In the genomic region with DNA sequence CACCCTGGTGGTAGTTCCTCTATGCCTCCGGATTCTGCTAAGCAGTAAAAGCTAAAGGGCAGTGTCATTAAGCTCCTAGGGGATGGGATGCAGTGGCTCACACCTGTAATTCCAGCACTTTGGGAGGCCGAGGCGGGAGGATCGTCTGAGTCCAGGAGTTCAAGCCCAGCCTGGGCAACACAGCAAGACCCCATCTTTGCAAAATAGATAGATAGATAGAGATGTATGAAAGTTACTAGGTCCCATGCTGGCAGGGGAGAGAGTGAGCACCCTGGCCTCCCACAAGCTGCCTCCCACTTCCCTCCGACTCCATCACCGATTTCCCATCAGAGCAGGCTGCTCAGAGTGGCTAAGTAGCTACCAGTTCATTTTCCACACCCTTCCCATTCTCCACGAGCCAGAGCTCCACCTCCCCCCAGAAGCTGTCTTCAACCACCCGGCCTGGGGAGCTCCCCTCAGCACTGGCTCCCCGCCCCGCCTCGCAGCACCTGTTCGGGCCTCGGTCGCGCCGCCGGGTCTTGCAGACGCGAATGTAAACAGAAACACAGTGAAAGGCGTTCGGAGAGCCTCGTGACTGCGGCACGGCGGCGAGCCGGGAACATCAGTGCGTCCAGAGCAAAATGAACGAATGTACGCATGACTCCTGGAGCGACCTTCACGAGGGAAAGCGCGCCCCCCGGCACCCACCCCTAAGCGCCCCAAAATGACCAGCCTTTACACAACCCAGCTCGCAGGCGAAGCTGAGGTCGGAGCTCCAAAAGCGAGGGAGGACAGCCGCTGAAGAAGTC, we compare ENCODE assay signal across 8 cellular contexts. TPM values are rescaled to one million over a fixed set of nuclear protein-coding genes. Genes with fewer than 3 reads are reported as not detected.
DNase-seq lines count a peak whose midpoint lies in the region; ATAC-seq and TF ChIP-seq lines count a peak whose summit lies in the region.

No MANE protein-coding gene starts in this region.

- H3K79me2 ChIP-seq in smooth muscle cell (ENCODE audit: low read depth): peaks cover 34% of the 10 kb centered on the region

- TF ChIP-seq CTCF in AG04450 (IDR thresholded peaks at IDR 0.05; ENCODE audit: low read depth, low read length): no peak
- TF ChIP-seq CTCF in smooth muscle cell (IDR thresholded peaks at IDR 0.05; ENCODE audit: borderline replicate concordance, insufficient read depth, poor library complexity, severe bottlenecking): no peak

- H3K36me3 Mint-ChIP-seq in activated naive CD8-positive, alpha-beta T cell treated with anti-CD3 and anti-CD28 coated beads for 36 hours: no peaks in the 10 kb centered on the region

- no peaks in the 10 kb centered on the region for H3F3A ChIP-seq in smooth muscle cell (ENCODE audit: low read depth)

- no peak overlapping the region for H3K9ac ChIP-seq in smooth muscle cell (ENCODE audit: low read depth)

- no peaks in the 10 kb centered on the region for H3K27me3 Mint-ChIP-seq in activated naive CD8-positive, alpha-beta T cell treated with anti-CD3 and anti-CD28 coated beads for 36 hours

- H3K36me3 ChIP-seq in iPS DF 6.9 (ENCODE audit: control insufficient read depth, insufficient read depth, low read length) (no peaks in the 10 kb centered on the region), smooth muscle cell (ENCODE audit: low read depth) (no peaks in the 10 kb centered on the region)

- H3K9me3 ChIP-seq in AG04450 (ENCODE audit: control insufficient read depth, insufficient read depth, low read length) (no peaks in the 10 kb centered on the region), iPS DF 6.9 (ENCODE audit: control insufficient read depth, insufficient read depth, low read length) (no peaks in the 10 kb centered on the region), smooth muscle cell (replicated peaks; ENCODE audit: low read depth) (no peaks in the 10 kb centered on the region)

- H3K4me3 Mint-ChIP-seq in activated naive CD8-positive, alpha-beta T cell treated with anti-CD3 and anti-CD28 coated beads for 36 hours: peak overlapping the region; percentile 93

- peaks cover 52% of the 10 kb centered on the region for H3K4me1 Mint-ChIP-seq in activated naive CD8-positive, alpha-beta T cell treated with anti-CD3 and anti-CD28 coated beads for 36 hours

- H3K4me2 ChIP-seq in smooth muscle cell: peak overlapping the region; percentile 94

- WGBS in iPS DF 6.9 (ENCODE audit: insufficient coverage, insufficient read length): no CpG with 5 or more reads among the region's 41 CpGs
- 12% methylated on average over 40 of the region's 41 CpGs for WGBS in smooth muscle cell (ENCODE audit: low lambda C conversion rate)

- peak overlapping the region; percentile 20 for H2AFZ ChIP-seq in smooth muscle cell (ENCODE audit: low read depth)

- no peak overlapping the region for H3K27ac ChIP-seq in AG04450 (ENCODE audit: low read depth, low read length)
- no peak overlapping the region for H3K27ac ChIP-seq in iPS DF 6.9 (ENCODE audit: low read length)
- H3K27ac ChIP-seq in smooth muscle cell (ENCODE audit: low read depth): no peak overlapping the region

- H3K27ac Mint-ChIP-seq in activated naive CD8-positive, alpha-beta T cell treated with anti-CD3 and anti-CD28 coated beads for 36 hours: peak overlapping the region; percentile 85

- no peaks in the 10 kb centered on the region for H3K27me3 ChIP-seq in AG04450 (ENCODE audit: control insufficient read depth, insufficient read depth, low read length)
- H3K27me3 ChIP-seq in iPS DF 6.9 (ENCODE audit: control insufficient read depth, insufficient read depth, low read length): no peaks in the 10 kb centered on the region
- no peaks in the 10 kb centered on the region for H3K27me3 ChIP-seq in smooth muscle cell (ENCODE audit: low read depth)

- DNase-seq in AG04450 (ENCODE audit: low read depth, low spot score): no peak
- DNase-seq in NCI-H345 (lab: John Stamatoyannopoulos, UW): peak; percentile 77
- peak; percentile 69 for DNase-seq in activated naive CD8-positive, alpha-beta T cell treated with anti-CD3 and anti-CD28 coated beads for 36 hours
- no peak for DNase-seq in iPS DF 6.9 (ENCODE audit: low read depth, low spot score)
- DNase-seq in smooth muscle cell (lab: John Stamatoyannopoulos, UW; ENCODE audit: unreplicated experiment): peak; percentile 57
- no peak for DNase-seq in posterior vena cava (ENCODE audit: low spot score)

- ATAC-seq in GM18519 (IDR thresholded peaks at IDR 0.05; ENCODE audit: low FRiP score, unreplicated experiment) (peak; percentile 12), HG02981 (IDR thresholded peaks at IDR 0.05; ENCODE audit: unreplicated experiment) (peak; percentile 24)

- H3K4me3 ChIP-seq in AG04450 (ENCODE audit: low read depth, low read length) (peak overlapping the region; percentile 78), iPS DF 6.9 (ENCODE audit: low read length) (peak overlapping the region; percentile 61; the same call in 1 of the 2 replicates), smooth muscle cell (peak overlapping the region; percentile 75)

- CTCF ChIA-PET in AG04450 (lab: Charles Lee): interaction anchor here (1.0 to 5.0 kb wide), 5 partner anchors 9 to 137 kb away, joined by 3 to 20 read pairs (median 7); no protein-coding TSS in a partner anchor

- no peaks in the 10 kb centered on the region for H3K4me1 ChIP-seq in iPS DF 6.9 (ENCODE audit: control insufficient read depth, insufficient read depth, low read length)
- H3K4me1 ChIP-seq in smooth muscle cell (ENCODE audit: low read depth): peaks cover 9% of the 10 kb centered on the region

- no peaks in the 10 kb centered on the region for H3K9me3 Mint-ChIP-seq in activated naive CD8-positive, alpha-beta T cell treated with anti-CD3 and anti-CD28 coated beads for 36 hours

- intact Hi-C loops in posterior vena cava (cut with DNase I): no loop called here

- H4K20me1 ChIP-seq in smooth muscle cell (ENCODE audit: low read depth): peaks cover 30% of the 10 kb centered on the region

- POLR2A ChIA-PET in AG04450 (lab: Yijun Ruan, JAX): interaction anchor here (0.6 to 1.9 kb wide), 9 partner anchors 9 to 1524 kb away, joined by 3 to 17 read pairs (median 6); partner anchors contain the start of genes ACTR2 and RAB1A

RNA-seq across cellular contexts. Expression of gene CEP68, which starts 0.6 kb away (rescaled TPM):
- polyA plus RNA-seq in AG04450 (2011; rRNA removed) (7.3 and 7.9 TPM in 2 replicates), smooth muscle cell (8.4 and 12.8 TPM in 2 replicates)
- polyA minus RNA-seq in AG04450 (2011; rRNA and poly(A)+ RNA removed): 8.6 and 8.9 TPM in 2 replicates
- total RNA-seq in activated naive CD8-positive, alpha-beta T cell treated with anti-CD3 and anti-CD28 coated beads for 36 hours: 1 to 10 TPM; 4.0 TPM
- total RNA-seq in smooth muscle cell (3.2 and 5.7 TPM in 2 replicates), posterior vena cava (10 to 100 TPM; 16.2 to 20.3 TPM)

Comparison
In these comparisons a context has a peak if more than half of its experiments do, and no peak if none do; other contexts are left out.
1. DNase-seq: peak in NCI-H345 (single experiment), activated naive CD8-positive, alpha-beta T cell treated with anti-CD3 and anti-CD28 coated beads for 36 hours (single experiment) and smooth muscle cell (single experiment); none in AG04450 (single experiment), iPS DF 6.9 (single experiment) and posterior vena cava (single experiment).
2. Peak in every context shown above with its lines, with median percentiles within 50 percentile points of each other: H3K4me3 ChIP-seq.